7 cellular contexts compared by ENCODE assay signal in genomic region chr10:63052083-63052482, GRCh38.
"Had no signal": no experiment of that assay in that cellular context is flagged by ENCODE, and none has a peak within 500 bp of the region (broad histone marks: within the 10 kb centered on the region; RNA-seq: fewer than 3 reads in every experiment).

No MANE protein-coding gene starts in this region.

- H3K9ac ChIP-seq: KMS-11 had no signal

- FAIRE-seq: HepG2, HTR-8/SVneo had no signal

- DNase-seq: IMR-90, KBM-7, KG1 had no signal

- ATAC-seq: HepG2 had no signal

- H3K4me2 ChIP-seq: KMS-11 had no signal

- H3K27ac ChIP-seq: HL-60, KMS-11 had no signal
